In the genomic region with DNA sequence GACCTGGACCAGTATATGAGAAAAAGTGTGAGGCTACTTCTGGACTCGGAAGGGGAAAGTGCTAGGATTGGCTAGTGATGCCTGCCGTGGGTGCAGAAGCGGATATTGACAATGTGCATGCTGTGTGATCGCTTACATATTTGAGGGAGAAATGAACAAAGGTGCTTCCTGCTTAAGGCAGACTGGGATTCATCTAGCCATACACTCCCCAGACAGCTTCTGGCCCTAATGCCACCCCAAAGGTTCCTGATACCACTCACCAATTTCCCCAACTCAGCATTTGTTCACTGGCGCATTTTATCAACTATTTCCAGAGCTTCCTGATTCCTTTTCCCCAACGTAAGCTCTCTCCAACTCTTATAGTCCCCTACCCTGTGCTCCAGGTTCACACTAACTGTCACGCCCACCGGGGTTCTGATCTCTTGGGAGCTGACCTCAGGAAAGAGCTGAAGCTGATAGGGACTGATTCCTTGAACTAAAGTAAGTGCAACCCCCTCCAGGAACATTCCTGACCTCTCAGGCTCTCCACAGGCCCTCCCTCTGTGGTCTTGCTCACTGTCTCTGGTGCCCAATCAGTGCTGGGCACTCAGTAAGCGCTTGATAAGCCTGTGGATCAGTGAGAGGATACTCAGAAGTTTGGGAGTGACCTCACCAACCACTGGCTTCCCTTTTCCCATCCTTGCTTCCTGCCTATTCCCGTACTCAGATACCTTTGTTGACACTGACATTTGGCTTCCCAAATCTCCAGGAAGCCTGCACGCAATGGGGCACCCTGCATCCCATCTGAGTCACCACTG, we compare ENCODE assay signal across 13 cellular contexts.
DNase-seq lines count a peak whose midpoint lies in the region; ATAC-seq and TF ChIP-seq lines count a peak whose summit lies in the region.
"Had no signal": no experiment of that assay in that cellular context is flagged by ENCODE, and none has a peak within 500 bp of the region (broad histone marks: within the 10 kb centered on the region; RNA-seq: fewer than 3 reads in every experiment).

No MANE protein-coding gene starts in this region.

- H3K36me3 Mint-ChIP-seq in endothelial cell (ENCODE audit: low read depth, unreplicated experiment): no peaks in the 10 kb centered on the region
- no peaks in the 10 kb centered on the region for H3K36me3 Mint-ChIP-seq in nephron (ENCODE audit: low read depth)

- POLR2A ChIA-PET in BJ (lab: Charles Lee): interaction anchor here (0.6 kb wide), 1 partner anchor 300 kb away, joined by 8 read pairs; no protein-coding TSS in a partner anchor

- H3K4me1 Mint-ChIP-seq in endothelial cell (ENCODE audit: unreplicated experiment) (peaks cover 36% of the 10 kb centered on the region), nephron (peaks cover 70% of the 10 kb centered on the region)

- H3K27me3 Mint-ChIP-seq in endothelial cell (ENCODE audit: unreplicated experiment) (peaks cover 18% of the 10 kb centered on the region), nephron (ENCODE audit: low read depth) (no peaks in the 10 kb centered on the region)

- no peaks in the 10 kb centered on the region for H3K36me3 ChIP-seq in BJ (ENCODE audit: control insufficient read depth, insufficient read depth, low read length)
- no peaks in the 10 kb centered on the region for H3K36me3 ChIP-seq in MG63
- H3K36me3 ChIP-seq in HAP-1 (replicated peaks): no peaks in the 10 kb centered on the region

- ATAC-seq in GM21786 (IDR thresholded peaks at IDR 0.05; ENCODE audit: unreplicated experiment): no peak

- H3K4me3 ChIP-seq in BJ (ENCODE audit: low read depth, low read length) (no peak overlapping the region), MG63 (no peak overlapping the region), HAP-1 (no peak overlapping the region)

- TF ChIP-seq CTCF in BJ (IDR thresholded peaks at IDR 0.05; ENCODE audit: insufficient read depth, low read depth, low read length) (no peak), endothelial cell (IDR thresholded peaks at IDR 0.05; ENCODE audit: unreplicated experiment) (no peak), nephron (IDR thresholded peaks at IDR 0.05; ENCODE audit: unreplicated experiment in 3 of 3) (no peak)

- H3K27me3 ChIP-seq in BJ (ENCODE audit: control insufficient read depth, insufficient read depth, low read length) (no peaks in the 10 kb centered on the region), MG63 (no peaks in the 10 kb centered on the region), HAP-1 (ENCODE audit: low read depth) (no peaks in the 10 kb centered on the region)

- H3K9me3 ChIP-seq in MG63 (no peaks in the 10 kb centered on the region), HAP-1 (no peaks in the 10 kb centered on the region)

- CTCF ChIA-PET in BJ (lab: Yijun Ruan, JAX): interaction anchor here (1.2 to 2.2 kb wide), 3 partner anchors 25 to 285 kb away, joined by 3 to 11 read pairs (median 5); no protein-coding TSS in a partner anchor

- H3K4me3 Mint-ChIP-seq in endothelial cell (ENCODE audit: unreplicated experiment) (peak overlapping the region; percentile 42), nephron (no peak overlapping the region)

- peak overlapping the region; percentile 95 for H3K27ac Mint-ChIP-seq in endothelial cell (ENCODE audit: unreplicated experiment)
- peak overlapping the region; percentile 17 to 81 (median 26) for H3K27ac Mint-ChIP-seq in nephron

- peak; percentile 74 for DNase-seq in BJ (ENCODE audit: low read depth)
- peak; percentile 100 for DNase-seq in MG63
- peak; percentile 31 for DNase-seq in endothelial cell (ENCODE audit: low spot score)
- no peak for DNase-seq in HAP-1 (ENCODE audit: low spot score in 2 of 2)
- no peak for DNase-seq in NCI-H128 (lab: John Stamatoyannopoulos, UW; ENCODE audit: unreplicated experiment)
- DNase-seq in NOMO-1 (lab: John Stamatoyannopoulos, UW; ENCODE audit: unreplicated experiment in 2 of 2): no peak
- DNase-seq: activated T-cell treated with anti-CD3 and anti-CD28 coated beads, Interleukin-2, amount 50 U/mL, for 48 hours; COR-L47; hippocampal formation; NCI-H1694; stimulated activated CD4-positive, alpha-beta T cell treated with anti-CD3 and anti-CD28 coated beads, Interleukin-12 subunit alpha, Interleukin-12 subunit beta, amount 100 ng/mL, for 4 hours had no signal

- in situ Hi-C loops in HAP-1 (cut with MboI; ENCODE audit: low sequenced_read_pairs): no loop called here

- H3K4me1 ChIP-seq in HAP-1: no peaks in the 10 kb centered on the region

- H3K9me3 Mint-ChIP-seq in endothelial cell (ENCODE audit: unreplicated experiment) (no peaks in the 10 kb centered on the region), nephron (no peaks in the 10 kb centered on the region)

Comparison
In these comparisons a context has a peak if more than half of its experiments do, and no peak if none do; other contexts are left out.
1. DNase-seq: peak in BJ (single experiment), MG63 (single experiment) and endothelial cell (single experiment); none in HAP-1 (0 of 2), NCI-H128 (single experiment) and NOMO-1 (0 of 2).